ENCODE assay signal across 24 cellular contexts in the genomic region with DNA sequence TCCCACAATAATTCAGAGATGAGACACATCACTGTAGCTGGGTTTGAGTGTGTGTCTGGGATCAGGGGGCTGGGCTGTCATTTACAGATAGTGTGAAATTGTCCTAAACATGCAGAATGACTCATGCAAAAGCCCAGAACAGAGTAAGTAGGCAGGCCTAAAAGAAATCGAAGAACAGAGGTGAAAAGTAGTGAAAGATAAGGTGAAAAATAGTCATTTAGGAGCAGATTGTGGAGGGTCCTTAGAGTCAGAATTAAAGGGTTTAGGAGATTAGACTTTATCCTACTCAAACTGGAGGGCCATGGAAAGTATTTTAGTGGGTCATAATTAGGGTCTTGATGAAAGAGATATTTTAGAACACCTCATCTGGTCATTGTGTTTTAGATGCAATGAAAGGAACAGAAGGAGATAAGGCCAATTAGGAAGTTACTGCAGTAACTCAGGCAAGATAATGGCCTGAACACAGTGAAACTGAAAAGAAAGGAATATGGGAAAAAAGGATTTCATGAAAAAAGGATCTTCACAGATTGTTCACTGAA. TPM values are rescaled to one million over a fixed set of nuclear protein-coding genes. Genes with fewer than 3 reads are reported as not detected.
A peak's percentile ranks its signal among the peaks of the same experiment; 100 is the strongest.
DNase-seq lines count a peak whose midpoint lies in the region; ATAC-seq, FAIRE-seq and TF ChIP-seq lines count a peak whose summit lies in the region.
"Had no signal": no experiment of that assay in that cellular context is flagged by ENCODE, and none has a peak within 500 bp of the region (broad histone marks: within the 10 kb centered on the region; RNA-seq: fewer than 3 reads in every experiment).

No MANE protein-coding gene starts in this region.

- H3K23ac ChIP-seq in mesenchymal stem cell (ENCODE audit: low read length in 2 of 2): no peak overlapping the region

- H2BK120ac ChIP-seq in mesenchymal stem cell (ENCODE audit: low read depth, low read length): no peak overlapping the region

- H3K27ac ChIP-seq in A673 (ENCODE audit: low read depth, low read length, poor library complexity, severe bottlenecking) (no peak overlapping the region), HEK293 (ENCODE audit: extremely low read depth, low read depth, low read length) (no peak overlapping the region), mesenchymal stem cell (ENCODE audit: low read length, poor library complexity, severe bottlenecking) (no peak overlapping the region), esophagus squamous epithelium (no peak overlapping the region), kidney (ENCODE audit: low read depth in 2 of 2, low read length in 2 of 2) (no peak overlapping the region)
- H3K27ac ChIP-seq: BLaER1, VCaP had no signal

- H2BK12ac ChIP-seq in mesenchymal stem cell (ENCODE audit: low read length in 2 of 2): no peak overlapping the region

- no peak overlapping the region for H3K4me3 ChIP-seq in A673 (ENCODE audit: low read depth, low read length, poor library complexity, severe bottlenecking)
- no peak overlapping the region for H3K4me3 ChIP-seq in HEK293 (ENCODE audit: low read depth, low read length)
- H3K4me3 ChIP-seq in mesenchymal stem cell (ENCODE audit: insufficient read depth in 1 of 2, low read depth in 1 of 2, low read length in 2 of 2): no peak overlapping the region
- no peak overlapping the region for H3K4me3 ChIP-seq in esophagus squamous epithelium
- no peak overlapping the region for H3K4me3 ChIP-seq in kidney (ENCODE audit: low read length in 2 of 2)
- H3K4me3 ChIP-seq: BLaER1, SK-N-MC had no signal

- H3K9me3 ChIP-seq in A673 (ENCODE audit: low read depth, low read length, poor library complexity, severe bottlenecking) (no peaks in the 10 kb centered on the region), HEK293 (ENCODE audit: control insufficient read depth, insufficient read depth, low read depth, low read length) (no peaks in the 10 kb centered on the region), mesenchymal stem cell (ENCODE audit: control insufficient read depth, low read length) (no peaks in the 10 kb centered on the region), esophagus squamous epithelium (no peaks in the 10 kb centered on the region), kidney (ENCODE audit: control insufficient read depth in 1 of 2, low read length in 2 of 2) (no peaks in the 10 kb centered on the region)

- DNase-seq in A673 (ENCODE audit: low spot score): peak; percentile 15
- peak; percentile 46 for DNase-seq in mesenchymal stem cell
- DNase-seq in central memory CD4-positive, alpha-beta T cell: no peak
- no peak for DNase-seq in GM19240 (ENCODE audit: insufficient read length, low spot score)
- DNase-seq in esophagus squamous epithelium (lab: John Stamatoyannopoulos, UW): no peak
- no peak for DNase-seq in kidney
- DNase-seq: ACHN; activated effector memory CD4-positive, alpha-beta T cell treated with anti-CD3 and anti-CD28 coated beads, Interleukin-2, amount 50 U/mL, for 16 hours; activated naive CD8-positive, alpha-beta T cell treated with anti-CD3 and anti-CD28 coated beads, Interleukin-2, amount 10 ng/mL, durations not matched to agents 7 days and 5 days; COR-L47; DMS79; effector CD4-positive, alpha-beta T cell; naive thymus-derived CD4-positive, alpha-beta T cell; NCI-H2081; NCI-H446; substantia nigra had no signal

- FAIRE-seq in kidney (lab: Jason Lieb, UNC): no peak

- H3K4me2 ChIP-seq in mesenchymal stem cell (ENCODE audit: low read length, poor library complexity, severe bottlenecking): no peak overlapping the region
- H3K4me2 ChIP-seq: BLaER1 had no signal

- no peak for TF ChIP-seq POLR2A in esophagus squamous epithelium (IDR thresholded peaks at IDR 0.05)

- CTCF ChIA-PET in A673 (lab: Charles Lee) (no interaction called here), HEK293 (lab: Yijun Ruan, JAX) (no interaction called here)

- H3K4me1 ChIP-seq in A673 (ENCODE audit: insufficient read depth, low read length, poor library complexity, severe bottlenecking) (peaks cover 7% of the 10 kb centered on the region), HEK293 (ENCODE audit: control insufficient read depth, insufficient read depth, low read length) (peaks cover 22% of the 10 kb centered on the region), mesenchymal stem cell (ENCODE audit: control insufficient read depth, insufficient read depth, low read depth, low read length) (peaks cover 5% of the 10 kb centered on the region), esophagus squamous epithelium (peaks cover 0 to 20% (median 4%) of the 10 kb centered on the region in 3 donors), kidney (ENCODE audit: control insufficient read depth in 1 of 2, insufficient read depth in 1 of 2, low read depth in 1 of 2, low read length in 2 of 2) (no peaks in the 10 kb centered on the region)
- H3K4me1 ChIP-seq: BLaER1 had no signal

- H3K9ac ChIP-seq in mesenchymal stem cell (ENCODE audit: low read length) (no peak overlapping the region), kidney (ENCODE audit: low read length in 2 of 2) (no peak overlapping the region)
- H3K9ac ChIP-seq: BLaER1 had no signal

- H2AK5ac ChIP-seq in mesenchymal stem cell (ENCODE audit: low read length, severe bottlenecking): no peak overlapping the region

- no peak overlapping the region for H2AFZ ChIP-seq in mesenchymal stem cell (ENCODE audit: low read depth, low read length)

- H3K27me3 ChIP-seq in A673 (replicated peaks; ENCODE audit: insufficient read depth, low read depth, low read length, poor library complexity) (no peaks in the 10 kb centered on the region), mesenchymal stem cell (ENCODE audit: control insufficient read depth in 1 of 2, insufficient read depth in 1 of 2, low read length in 2 of 2) (no peaks in the 10 kb centered on the region), esophagus squamous epithelium (no peaks in the 10 kb centered on the region)
- H3K27me3 ChIP-seq: BLaER1 had no signal

- intact Hi-C loops in A673 (cut with micrococcal nuclease; ENCODE audit: unreplicated experiment) (no loop called here), esophagus squamous epithelium (cut with DNase I) (no loop called here), kidney (cut with DNase I) (no loop called here)

- H3K14ac ChIP-seq in mesenchymal stem cell (ENCODE audit: low read length in 2 of 2): no peak overlapping the region

- no peak overlapping the region for H3K18ac ChIP-seq in mesenchymal stem cell (ENCODE audit: low read depth in 1 of 2, low read length in 2 of 2)

- no peak overlapping the region for H4K91ac ChIP-seq in mesenchymal stem cell (ENCODE audit: low read length)

- H2BK15ac ChIP-seq in mesenchymal stem cell (ENCODE audit: low read depth, poor library complexity, severe bottlenecking): no peak overlapping the region

- ATAC-seq in SK-N-SH treated with all-trans-retinoic acid at 6 μM for 48 hours: no peak
- ATAC-seq: HCT116; left lobe of liver; naive thymus-derived CD4-positive, alpha-beta T cell had no signal

- H3K36me3 ChIP-seq in A673 (ENCODE audit: insufficient read depth, low read length, poor library complexity, severe bottlenecking): no peaks in the 10 kb centered on the region
- no peaks in the 10 kb centered on the region; a peak in 1 of 3 replicates for H3K36me3 ChIP-seq in HEK293 (ENCODE audit: control insufficient read depth in 2 of 2, insufficient read depth in 1 of 2, low read length in 2 of 2)
- no peaks in the 10 kb centered on the region for H3K36me3 ChIP-seq in mesenchymal stem cell (ENCODE audit: control insufficient read depth in 1 of 2, insufficient read depth in 2 of 2, low read depth in 1 of 2, low read length in 2 of 2)
- peaks cover 0 to 9% (median 0%) of the 10 kb centered on the region in 3 donors for H3K36me3 ChIP-seq in esophagus squamous epithelium
- H3K36me3 ChIP-seq in kidney (ENCODE audit: control insufficient read depth in 1 of 2, insufficient read depth in 2 of 2, low read length in 2 of 2): no peaks in the 10 kb centered on the region
- H3K36me3 ChIP-seq: BLaER1 had no signal

- no peak overlapping the region for H2BK5ac ChIP-seq in mesenchymal stem cell (ENCODE audit: low read depth, low read length, poor library complexity, severe bottlenecking)

- TF ChIP-seq CTCF in A673 (conservative IDR thresholded peaks at IDR 0.05; ENCODE audit: low read depth, low read length) (no peak), HEK293 (tag by site-specific recombination; IDR thresholded peaks at IDR 0.05) (no peak), esophagus squamous epithelium (IDR thresholded peaks at IDR 0.05) (no peak), kidney (IDR thresholded peaks at IDR 0.05; ENCODE audit: borderline replicate concordance, extremely low read depth, insufficient read depth) (no peak)

- no peaks in the 10 kb centered on the region for H3K79me1 ChIP-seq in mesenchymal stem cell (replicated peaks; ENCODE audit: low read length, poor library complexity, severe bottlenecking)

- WGBS in mesenchymal stem cell: 4% methylated on average over 1 of the region's 1 CpG
- 43 to 50% methylated on average over 1 of the region's 1 CpG for WGBS in esophagus squamous epithelium, 2 donors

- no TSS peak for BruUV-seq in A673 (replicated peaks; lab: Mats Ljungman, UMichigan)

- H4K8ac ChIP-seq in mesenchymal stem cell (ENCODE audit: low read length): no peak overlapping the region

- POLR2A ChIA-PET in A673 (lab: Charles Lee; ENCODE audit: low non-redundant PET): no interaction called here
- POLR2A ChIA-PET in HEK293 (lab: Yijun Ruan, JAX): no interaction called here

- H3K4ac ChIP-seq in mesenchymal stem cell (ENCODE audit: low read depth in 1 of 2, low read length in 2 of 2): no peak overlapping the region

TF ChIP-seq in HEK293, 187 proteins besides CTCF, POLR2A, EP300 and RAD21 (continues in another document):
- no peak for TF ChIP-seq ZNF366 (tag by site-specific recombination; conservative IDR thresholded peaks at IDR 0.05)

RNA-seq across cellular contexts. Expression of gene NEBL, which starts 58.3 kb away (rescaled TPM):
- total RNA-seq in A673 (2021) (7.5 and 11.5 TPM in 2 replicates), esophagus squamous epithelium (10 to 100 TPM; 33.9 to 66.0 (median 53.4) TPM), kidney (21.2 TPM)
- 0.36 TPM for polyA plus RNA-seq in mesenchymal stem cell (2013, experiment 1 of 2)
- 0.40 TPM for polyA plus RNA-seq in mesenchymal stem cell (2013, experiment 2 of 2)
- polyA plus RNA-seq in kidney (ENCODE audit: insufficient read depth, low read depth, low replicate concordance): 13.8 TPM
- total RNA-seq: activated naive CD8-positive, alpha-beta T cell treated with anti-CD3 and anti-CD28 coated beads, Interleukin-2, amount 10 ng/mL, durations not matched to agents 7 days and 5 days; T-helper 2 cell treated with Interferon-gamma antibody and Interleukin-4, amounts not matched to agents 100 ng/mL and 5 ng/mL, for 36 hours had no signal

Comparison
In these comparisons a context has a peak if more than half of its experiments do, and no peak if none do; other contexts are left out.
1. DNase-seq: peak in A673 (single experiment) and mesenchymal stem cell (single experiment); none in central memory CD4-positive, alpha-beta T cell (single experiment), GM19240 (single experiment), esophagus squamous epithelium (single experiment) and kidney (single experiment).